Comparison of ENCODE assay signal across 2 cellular contexts in genomic region chr1:77776007-77776725, GRCh38.
A peak's percentile ranks its signal among the peaks of the same experiment; 100 is the strongest.
TF ChIP-seq lines count a peak whose summit lies in the region.

No MANE protein-coding gene starts in this region.

TF ChIP-seq in K562, 482 proteins besides CTCF, POLR2A, EP300 and RAD21:
- TF ChIP-seq PHTF2 (CRISPR knock-in tag; IDR thresholded peaks at IDR 0.05): no peak
- no peak for TF ChIP-seq BACH1 (tag; IDR thresholded peaks at IDR 0.05)
- no peak for TF ChIP-seq NFYB (IDR thresholded peaks at IDR 0.05; ENCODE audit: extremely low read depth, insufficient read length)
- no peak for TF ChIP-seq E2F3 (CRISPR knock-in tag; IDR thresholded peaks at IDR 0.05)
- no peak for TF ChIP-seq PHB (CRISPR knock-in tag; IDR thresholded peaks at IDR 0.05)
- TF ChIP-seq NCOA6 (IDR thresholded peaks at IDR 0.05): no peak
- TF ChIP-seq SIRT6 (IDR thresholded peaks at IDR 0.05; ENCODE audit: low read depth, low read length): no peak
- no peak for TF ChIP-seq NELFE (IDR thresholded peaks at IDR 0.05; ENCODE audit: insufficient read depth, insufficient read length)
- TF ChIP-seq ZNF41 (CRISPR knock-in tag; conservative IDR thresholded peaks at IDR 0.05): no peak
- no peak for TF ChIP-seq RBM14 (IDR thresholded peaks at IDR 0.05; ENCODE audit: borderline replicate concordance, insufficient read depth, low read depth, low read length)

TF ChIP-seq in liver, 16 proteins besides CTCF, POLR2A, EP300 and RAD21:
- TF ChIP-seq GABPA (IDR thresholded peaks at IDR 0.05 in 1 of 2, conservative IDR thresholded peaks at IDR 0.05 in 1 of 2) (no peak), SP1 (IDR thresholded peaks at IDR 0.05) (peak; percentile 43)
